Comparison of ENCODE assay signal across 10 cellular contexts in the genomic region with DNA sequence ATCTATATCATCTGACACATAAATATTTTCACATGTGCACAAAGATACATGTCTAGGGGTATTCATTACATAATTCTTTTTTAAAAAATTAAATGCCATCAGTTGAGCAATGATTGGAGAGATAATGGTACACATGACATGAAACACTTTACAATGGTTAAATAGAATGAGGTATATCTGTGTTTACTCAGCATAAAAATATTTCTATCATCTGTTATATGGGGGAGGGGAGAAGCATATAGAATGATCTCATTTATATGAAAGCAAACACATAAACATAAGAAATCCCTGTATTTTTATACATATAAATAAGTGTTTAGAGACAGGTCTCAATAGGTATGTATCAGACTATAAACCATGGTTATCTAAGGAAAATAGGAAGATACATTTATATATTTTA.
"Had no signal": no experiment of that assay in that cellular context is flagged by ENCODE, and none has a peak within 500 bp of the region (broad histone marks: within the 10 kb centered on the region; RNA-seq: fewer than 3 reads in every experiment).

No MANE protein-coding gene starts in this region.

- FAIRE-seq: HTR-8/SVneo, K562 had no signal

- H3K27ac Mint-ChIP-seq: HFFc6 had no signal

- ATAC-seq: HCT116, K562 had no signal

- H3K36me3 ChIP-seq: HAP-1 had no signal

- H3K4me3 ChIP-seq: GM23248, HAP-1, K562 had no signal

- H3K4me1 ChIP-seq: HAP-1 had no signal

- H3K4me3 Mint-ChIP-seq: HFFc6 had no signal

- DNase-seq: GM23248, GOT3, H7, HFFc6, IMR-90, KG1 had no signal

- H3K9me3 ChIP-seq: HAP-1 had no signal
